ENCODE assay signal across 13 cellular contexts in genomic region chr3:64209866-64210609, GRCh38. TPM values are rescaled to one million over a fixed set of nuclear protein-coding genes. Genes with fewer than 3 reads are reported as not detected.
A peak's percentile ranks its signal among the peaks of the same experiment; 100 is the strongest.
DNase-seq lines count a peak whose midpoint lies in the region; ATAC-seq and TF ChIP-seq lines count a peak whose summit lies in the region.
"Had no signal": no experiment of that assay in that cellular context is flagged by ENCODE, and none has a peak within 500 bp of the region (broad histone marks: within the 10 kb centered on the region; RNA-seq: fewer than 3 reads in every experiment).

No MANE protein-coding gene starts in this region.

- no peaks in the 10 kb centered on the region for H3K36me3 ChIP-seq in hepatocyte (replicated peaks; ENCODE audit: insufficient read depth, low read depth)

- H3K4me1 ChIP-seq in hepatocyte (ENCODE audit: insufficient read depth): peaks cover 26% of the 10 kb centered on the region

- no peak overlapping the region for H3K4me2 ChIP-seq in hepatocyte

- no peaks in the 10 kb centered on the region for H3K9me3 Mint-ChIP-seq in activated T-helper 17 cell treated with anti-CD3 and anti-CD28 coated beads, Interleukin-2, amount 50 U/mL, for 72 hours
- H3K9me3 Mint-ChIP-seq in endothelial cell (ENCODE audit: unreplicated experiment): no peaks in the 10 kb centered on the region
- H3K9me3 Mint-ChIP-seq: nephron had no signal

- no peaks in the 10 kb centered on the region for H4K20me1 ChIP-seq in hepatocyte (ENCODE audit: insufficient read depth, poor library complexity, severe bottlenecking)

- peak; percentile 40 for DNase-seq in G401 (ENCODE audit: low spot score)
- DNase-seq in astrocyte of the spinal cord (ENCODE audit: low read depth, low spot score): peak; percentile 47
- no peak for DNase-seq in hepatocyte (ENCODE audit: low spot score)
- peak; percentile 77 for DNase-seq in sciatic nerve (ENCODE audit: low spot score)
- DNase-seq in AML-193 (lab: John Stamatoyannopoulos, UW): no peak
- no peak for DNase-seq in T-helper 9 cell
- no peak for DNase-seq in endothelial cell (ENCODE audit: low spot score)
- DNase-seq: effector memory CD4-positive, alpha-beta T cell; MM.1S had no signal

- no peak overlapping the region for H3K4me3 ChIP-seq in astrocyte of the spinal cord (ENCODE audit: low read depth, low read length)
- H3K4me3 ChIP-seq in hepatocyte: no peak overlapping the region
- H3K4me3 ChIP-seq: SJSA1 had no signal

- TF ChIP-seq CTCF in astrocyte of the spinal cord (IDR thresholded peaks at IDR 0.05; ENCODE audit: low read depth, low read length): no peak
- no peak for TF ChIP-seq CTCF in hepatocyte (IDR thresholded peaks at IDR 0.05; ENCODE audit: poor library complexity)
- no peak for TF ChIP-seq CTCF in endothelial cell (IDR thresholded peaks at IDR 0.05; ENCODE audit: unreplicated experiment)

- H3K4me1 Mint-ChIP-seq in activated T-helper 17 cell treated with anti-CD3 and anti-CD28 coated beads, Interleukin-2, amount 50 U/mL, for 72 hours: no peaks in the 10 kb centered on the region
- peaks cover 14% of the 10 kb centered on the region for H3K4me1 Mint-ChIP-seq in endothelial cell (ENCODE audit: unreplicated experiment)

- peaks cover 66% of the 10 kb centered on the region for H3K79me2 ChIP-seq in hepatocyte

- no peaks in the 10 kb centered on the region for H3K27me3 Mint-ChIP-seq in activated T-helper 17 cell treated with anti-CD3 and anti-CD28 coated beads, Interleukin-2, amount 50 U/mL, for 72 hours
- no peaks in the 10 kb centered on the region for H3K27me3 Mint-ChIP-seq in endothelial cell (ENCODE audit: unreplicated experiment)

- H3K4me3 Mint-ChIP-seq in activated T-helper 17 cell treated with anti-CD3 and anti-CD28 coated beads, Interleukin-2, amount 50 U/mL, for 72 hours: no peak overlapping the region
- no peak overlapping the region for H3K4me3 Mint-ChIP-seq in endothelial cell (ENCODE audit: unreplicated experiment)
- H3K4me3 Mint-ChIP-seq: nephron had no signal

- ATAC-seq in sciatic nerve: peak; percentile 80
- no peak for ATAC-seq in activated T-helper 17 cell treated with anti-CD3 and anti-CD28 coated beads, Interleukin-2, amount 50 U/mL, for 72 hours (replicated peaks)

- H2AFZ ChIP-seq in hepatocyte: no peak overlapping the region

- no peak overlapping the region for H3K27ac Mint-ChIP-seq in activated T-helper 17 cell treated with anti-CD3 and anti-CD28 coated beads, Interleukin-2, amount 50 U/mL, for 72 hours
- no peak overlapping the region for H3K27ac Mint-ChIP-seq in endothelial cell (ENCODE audit: unreplicated experiment)
- H3K27ac Mint-ChIP-seq: nephron had no signal

- H3K36me3 Mint-ChIP-seq in activated T-helper 17 cell treated with anti-CD3 and anti-CD28 coated beads, Interleukin-2, amount 50 U/mL, for 72 hours (ENCODE audit: low read depth): no peaks in the 10 kb centered on the region
- H3K36me3 Mint-ChIP-seq in endothelial cell (ENCODE audit: low read depth, unreplicated experiment): no peaks in the 10 kb centered on the region

- in situ Hi-C loops in G401 (cut with HindIII; ENCODE audit: low sequenced_read_pairs): no loop called here
- in situ Hi-C loops in astrocyte of the spinal cord (cut with HindIII; ENCODE audit: low sequenced_read_pairs): no loop called here

- H3K9me2 ChIP-seq in hepatocyte (replicated peaks; ENCODE audit: insufficient read depth): no peaks in the 10 kb centered on the region

- no peaks in the 10 kb centered on the region for H3K27me3 ChIP-seq in hepatocyte
- H3K27me3 ChIP-seq: SJSA1 had no signal

- intact Hi-C loops in sciatic nerve (cut with DNase I): no loop called here

- peak overlapping the region; percentile 39 for H3K27ac ChIP-seq in hepatocyte
- H3K27ac ChIP-seq: SJSA1 had no signal

- H3K9me3 ChIP-seq in hepatocyte (ENCODE audit: low read depth): no peaks in the 10 kb centered on the region
- H3K9me3 ChIP-seq: Caco-2, SJSA1 had no signal

- 78% methylated on average over 12 of the region's 12 CpGs for WGBS in hepatocyte (ENCODE audit: low lambda C conversion rate, missing lambda C conversion rate)

RNA-seq across cellular contexts. Expression of gene PRICKLE2, which starts 15.2 kb away (rescaled TPM):
- total RNA-seq in G401 (2014; rRNA removed; shearing (Covaris generic)): 0.25 and 0.31 TPM in 2 replicates
- total RNA-seq in hepatocyte (21.1 and 30.3 TPM in 2 replicates), sciatic nerve (34.0 TPM), endothelial cell (ENCODE audit: unreplicated experiment) (5.3 TPM)
- 8.5 TPM in 2 replicates for polyA plus RNA-seq in hepatocyte
- total RNA-seq in activated T-helper 17 cell treated with anti-CD3 and anti-CD28 coated beads, Interleukin-2, amount 50 U/mL, for 72 hours: not detected

Comparison
In these comparisons a context has a peak if more than half of its experiments do, and no peak if none do; other contexts are left out.
1. DNase-seq: peak in G401 (single experiment), astrocyte of the spinal cord (single experiment) and sciatic nerve (single experiment); none in hepatocyte (single experiment), AML-193 (0 of 2), T-helper 9 cell (single experiment) and endothelial cell (single experiment).